Comparison of ENCODE assay signal across 23 cellular contexts in genomic region chr1:84923317-84923716, GRCh38. TPM values are rescaled to one million over a fixed set of nuclear protein-coding genes. Genes with fewer than 3 reads are reported as not detected.
A peak's percentile ranks its signal among the peaks of the same experiment; 100 is the strongest.
DNase-seq lines count a peak whose midpoint lies in the region; ATAC-seq and TF ChIP-seq lines count a peak whose summit lies in the region.
"Had no signal": no experiment of that assay in that cellular context is flagged by ENCODE, and none has a peak within 500 bp of the region (broad histone marks: within the 10 kb centered on the region; RNA-seq: fewer than 3 reads in every experiment).

No MANE protein-coding gene starts in this region.

- H3K4me3 Mint-ChIP-seq in activated CD4-positive, alpha-beta T cell treated with anti-CD3 and anti-CD28 coated beads, Interleukin-2, amount 10 ng/mL, durations not matched to agents 24 days and 14 days = no peak overlapping the region
- H3K4me3 Mint-ChIP-seq in T-helper 2 cell treated with Interferon-gamma antibody and Interleukin-4, amounts not matched to agents 5 μg/mL and 100 μg/mL, for 36 hours = no peak overlapping the region
- H3K4me3 Mint-ChIP-seq: CD14-positive monocyte; CD4-positive, alpha-beta T cell; CD8-positive, alpha-beta memory T cell; GM23338; H9 had no signal

- POLR2A ChIA-PET in OCI-LY7 (lab: Charles Lee) = interaction anchor here (0.6 kb wide), 2 partner anchors 27 to 1154 kb away, joined by 3 read pairs; no protein-coding TSS in a partner anchor

- H3K4me2 ChIP-seq in OCI-LY7 (ENCODE audit: low read length) = no peak overlapping the region
- H3K4me2 ChIP-seq: A549; BLaER1 treated with 17β-estradiol and CSF1 and Interleukin-3, amounts not matched to agents 10 nM and 100 nM; GM23338 had no signal

- ATAC-seq in left colon = peak; percentile 35
- ATAC-seq: A549, GM23338, HCT116 had no signal

- no peaks in the 10 kb centered on the region for H3K9me3 ChIP-seq in OCI-LY7 (ENCODE audit: low read length)
- H3K9me3 ChIP-seq: A549; BE2C; BLaER1 treated with 17β-estradiol and CSF1 and Interleukin-3, amounts not matched to agents 10 nM and 100 nM had no signal

- H2AFZ ChIP-seq in OCI-LY7 (ENCODE audit: low read length) = no peak overlapping the region
- H2AFZ ChIP-seq: GM23338 had no signal

- CTCF ChIA-PET in OCI-LY7 (lab: Charles Lee; ENCODE audit: unreplicated experiment) = no interaction called here

- H3K4me1 ChIP-seq in OCI-LY7 (ENCODE audit: insufficient read depth, low read length, poor library complexity, severe bottlenecking) = no peaks in the 10 kb centered on the region
- H3K4me1 ChIP-seq: A549; BE2C; BLaER1 treated with 17β-estradiol and CSF1 and Interleukin-3, amounts not matched to agents 10 nM and 100 nM had no signal

- H3K4me3 ChIP-seq in epithelial cell of esophagus (ENCODE audit: low read length) (no peak overlapping the region), OCI-LY7 (ENCODE audit: low read depth, low read length, poor library complexity, severe bottlenecking) (no peak overlapping the region)
- H3K4me3 ChIP-seq: A549; BLaER1 treated with 17β-estradiol and CSF1 and Interleukin-3, amounts not matched to agents 10 nM and 100 nM; GM23338 had no signal

- no peaks in the 10 kb centered on the region for H3K9me3 Mint-ChIP-seq in activated CD4-positive, alpha-beta T cell treated with anti-CD3 and anti-CD28 coated beads, Interleukin-2, amount 10 ng/mL, durations not matched to agents 24 days and 14 days
- no peaks in the 10 kb centered on the region for H3K9me3 Mint-ChIP-seq in T-helper 2 cell treated with Interferon-gamma antibody and Interleukin-4, amounts not matched to agents 5 μg/mL and 100 μg/mL, for 36 hours
- H3K9me3 Mint-ChIP-seq: CD14-positive monocyte; CD4-positive, alpha-beta T cell; CD8-positive, alpha-beta memory T cell; GM23338; H9 had no signal

- no TSS peak for BruUV-seq in OCI-LY7 (replicated peaks; lab: Mats Ljungman, UMichigan)

- H3K27me3 Mint-ChIP-seq in activated CD4-positive, alpha-beta T cell treated with anti-CD3 and anti-CD28 coated beads, Interleukin-2, amount 10 ng/mL, durations not matched to agents 24 days and 14 days = peaks cover 6% of the 10 kb centered on the region
- H3K27me3 Mint-ChIP-seq in T-helper 2 cell treated with Interferon-gamma antibody and Interleukin-4, amounts not matched to agents 5 μg/mL and 100 μg/mL, for 36 hours (ENCODE audit: low read depth) = peaks cover 7% of the 10 kb centered on the region

- no peaks in the 10 kb centered on the region for H4K20me1 ChIP-seq in OCI-LY7 (ENCODE audit: insufficient read depth, low read length)
- H4K20me1 ChIP-seq: BLaER1 treated with 17β-estradiol and CSF1 and Interleukin-3, amounts not matched to agents 10 nM and 100 nM had no signal

- no peak overlapping the region for H3K27ac ChIP-seq in OCI-LY7 (ENCODE audit: low read depth, low read length, poor library complexity, severe bottlenecking)
- H3K27ac ChIP-seq: A549; BLaER1 treated with 17β-estradiol and CSF1 and Interleukin-3, amounts not matched to agents 10 nM and 100 nM had no signal

- TF ChIP-seq CTCF in epithelial cell of esophagus (IDR thresholded peaks at IDR 0.05; ENCODE audit: insufficient read depth, low read depth, low read length, missing control alignments) = no peak
- TF ChIP-seq CTCF in OCI-LY7 (conservative IDR thresholded peaks at IDR 0.05; ENCODE audit: low read length) = no peak

- DNase-seq in activated CD4-positive, alpha-beta T cell treated with anti-CD3 and anti-CD28 coated beads, Interleukin-2, amount 10 ng/mL, durations not matched to agents 24 days and 14 days = peak; percentile 43
- DNase-seq in activated CD4-positive, alpha-beta T cell treated with anti-CD3 and anti-CD28 coated beads for 4 hours = no peak
- DNase-seq in epithelial cell of esophagus (ENCODE audit: low read depth) = peak; percentile 47
- no peak for DNase-seq in left colon
- no peak for DNase-seq in iPS-NIHi11 (ENCODE audit: low spot score)
- DNase-seq in T-helper 2 cell treated with Interferon-gamma antibody and Interleukin-4, amounts not matched to agents 5 μg/mL and 100 μg/mL, for 36 hours (ENCODE audit: low spot score) = no peak
- no peak for DNase-seq in OCI-LY7 (ENCODE audit: low spot score)
- DNase-seq: 8988T; ACHN; AML-193; BE2C; CD4-positive, alpha-beta T cell; CD8-positive, alpha-beta memory T cell; DMS 273 treated with DMSO at 0.1 percent for 48 hours; DMS79; EL; GDM1; H9 had no signal

- H3K4me1 Mint-ChIP-seq in activated CD4-positive, alpha-beta T cell treated with anti-CD3 and anti-CD28 coated beads, Interleukin-2, amount 10 ng/mL, durations not matched to agents 24 days and 14 days = no peaks in the 10 kb centered on the region
- H3K4me1 Mint-ChIP-seq in T-helper 2 cell treated with Interferon-gamma antibody and Interleukin-4, amounts not matched to agents 5 μg/mL and 100 μg/mL, for 36 hours (ENCODE audit: low read depth) = no peaks in the 10 kb centered on the region
- H3K4me1 Mint-ChIP-seq: CD14-positive monocyte; CD8-positive, alpha-beta memory T cell; GM23338; H9 had no signal

- H3K27ac Mint-ChIP-seq in activated CD4-positive, alpha-beta T cell treated with anti-CD3 and anti-CD28 coated beads, Interleukin-2, amount 10 ng/mL, durations not matched to agents 24 days and 14 days = no peak overlapping the region
- no peak overlapping the region for H3K27ac Mint-ChIP-seq in T-helper 2 cell treated with Interferon-gamma antibody and Interleukin-4, amounts not matched to agents 5 μg/mL and 100 μg/mL, for 36 hours
- H3K27ac Mint-ChIP-seq: CD14-positive monocyte; CD4-positive, alpha-beta T cell; CD8-positive, alpha-beta memory T cell; GM23338; H9 had no signal

- no peaks in the 10 kb centered on the region for H3K9me2 ChIP-seq in OCI-LY7 (ENCODE audit: insufficient read depth, low read length)

- H3K79me2 ChIP-seq in OCI-LY7 (ENCODE audit: insufficient read depth, low read depth, low read length) = no peaks in the 10 kb centered on the region

- intact Hi-C loops in activated CD4-positive, alpha-beta T cell treated with anti-CD3 and anti-CD28 coated beads, Interleukin-2, amount 10 ng/mL, durations not matched to agents 24 days and 14 days (cut with micrococcal nuclease) = no loop called here
- intact Hi-C loops in left colon (cut with DNase I, micrococcal nuclease) = no loop called here
- intact Hi-C loops in OCI-LY7 (cut with micrococcal nuclease; ENCODE audit: unreplicated experiment) = no loop called here

- no peaks in the 10 kb centered on the region for H3K36me3 ChIP-seq in OCI-LY7 (ENCODE audit: insufficient read depth, low read length)
- H3K36me3 ChIP-seq: BE2C; BLaER1 treated with 17β-estradiol and CSF1 and Interleukin-3, amounts not matched to agents 10 nM and 100 nM had no signal

- H3K36me3 Mint-ChIP-seq in activated CD4-positive, alpha-beta T cell treated with anti-CD3 and anti-CD28 coated beads, Interleukin-2, amount 10 ng/mL, durations not matched to agents 24 days and 14 days (ENCODE audit: low read depth) = peaks cover 11% of the 10 kb centered on the region
- peaks cover 5% of the 10 kb centered on the region for H3K36me3 Mint-ChIP-seq in T-helper 2 cell treated with Interferon-gamma antibody and Interleukin-4, amounts not matched to agents 5 μg/mL and 100 μg/mL, for 36 hours (ENCODE audit: low read depth)
- H3K36me3 Mint-ChIP-seq: CD14-positive monocyte had no signal

RNA-seq across cellular contexts. Expression of gene LPAR3, which starts 30.3 kb away (rescaled TPM):
- total RNA-seq in activated CD4-positive, alpha-beta T cell treated with anti-CD3 and anti-CD28 coated beads, Interleukin-2, amount 10 ng/mL, durations not matched to agents 24 days and 14 days = 0.19 and 0.21 TPM in 2 replicates
- total RNA-seq in left colon = 1 to 10 TPM; 2.8 to 4.2 TPM
- total RNA-seq in OCI-LY7 (2014; rRNA removed; shearing (Covaris generic)) = not detected in 2 replicates
- not detected in 2 replicates for total RNA-seq in OCI-LY7 (2022)

Comparison
In these comparisons a context has a peak if more than half of its experiments do, and no peak if none do; other contexts are left out.
1. DNase-seq: peak in activated CD4-positive, alpha-beta T cell treated with anti-CD3 and anti-CD28 coated beads, Interleukin-2, amount 10 ng/mL, durations not matched to agents 24 days and 14 days (single experiment) and epithelial cell of esophagus (single experiment); none in activated CD4-positive, alpha-beta T cell treated with anti-CD3 and anti-CD28 coated beads for 4 hours (0 of 2), left colon (0 of 2), iPS-NIHi11 (single experiment), T-helper 2 cell treated with Interferon-gamma antibody and Interleukin-4, amounts not matched to agents 5 μg/mL and 100 μg/mL, for 36 hours (single experiment) and OCI-LY7 (single experiment).